Comparison of ENCODE assay signal across 12 cellular contexts in the genomic region with DNA sequence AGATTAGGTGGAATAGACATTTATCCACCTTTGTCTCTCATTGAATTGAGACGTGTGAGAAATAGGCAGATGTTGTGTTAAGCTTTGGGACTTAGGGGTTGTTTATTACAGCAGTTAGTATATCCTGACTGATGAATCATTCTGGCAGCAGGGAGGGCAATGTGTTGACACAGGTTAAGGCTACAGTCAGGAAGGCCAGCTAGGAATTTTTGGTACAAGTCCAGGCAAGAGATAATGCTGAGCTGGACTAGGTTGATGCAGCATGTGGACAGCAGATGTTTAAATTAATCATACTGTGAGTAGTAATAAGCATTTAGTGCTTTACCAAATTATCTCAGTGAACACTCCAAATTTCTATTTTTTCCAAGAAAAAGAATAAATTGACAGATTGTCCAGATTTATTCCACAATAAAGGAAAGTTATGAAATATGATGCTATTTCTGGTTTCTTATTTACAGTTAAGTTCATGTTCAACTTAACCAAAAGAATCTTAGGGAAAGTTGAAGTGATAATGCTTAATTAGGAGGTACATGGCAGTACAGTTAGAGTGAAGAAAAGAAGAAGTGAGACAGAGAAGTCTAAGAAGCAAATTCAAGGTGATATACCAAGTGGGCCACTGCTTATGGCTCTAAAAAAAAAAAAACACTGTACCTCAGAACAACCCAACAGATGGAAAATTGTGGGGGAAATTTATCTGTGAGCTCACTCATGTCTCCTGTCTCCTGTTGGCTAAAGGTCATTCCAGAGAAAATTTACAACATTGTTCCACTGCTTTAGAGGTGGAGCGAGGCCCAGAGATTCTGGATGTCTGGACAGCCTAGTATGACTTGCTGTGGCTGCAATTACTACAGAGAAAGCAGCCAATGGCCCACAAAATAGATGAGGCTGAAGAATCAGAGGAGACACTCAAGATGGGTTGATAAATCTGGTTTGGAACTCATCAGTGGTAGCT.
DNase-seq lines count a peak whose midpoint lies in the region; ATAC-seq and TF ChIP-seq lines count a peak whose summit lies in the region.
"Had no signal": no experiment of that assay in that cellular context is flagged by ENCODE, and none has a peak within 500 bp of the region (broad histone marks: within the 10 kb centered on the region; RNA-seq: fewer than 3 reads in every experiment).

No MANE protein-coding gene starts in this region.

- TF ChIP-seq CTCF in AG09319 (IDR thresholded peaks at IDR 0.05; ENCODE audit: low read depth, low read length), result no peak
- no peak for TF ChIP-seq CTCF in astrocyte of the spinal cord (IDR thresholded peaks at IDR 0.05; ENCODE audit: low read depth, low read length)
- TF ChIP-seq CTCF in esophagus squamous epithelium (IDR thresholded peaks at IDR 0.05), result peak in 1 of 6 experiments; percentile 2

- DNase-seq in AG09319 (ENCODE audit: extremely low read depth, low read depth), result peak; percentile 54
- DNase-seq in HS-5 (ENCODE audit: low read depth), result peak; percentile 96
- peak; percentile 72 for DNase-seq in astrocyte of the spinal cord (ENCODE audit: low read depth, low spot score)
- DNase-seq in iris pigment epithelial cell (ENCODE audit: low read depth), result peak; percentile 62
- no peak for DNase-seq in esophagus squamous epithelium (lab: John Stamatoyannopoulos, UW)
- no peak for DNase-seq in ACHN
- DNase-seq: activated CD4-positive, alpha-beta T cell treated with anti-CD3 and anti-CD28 coated beads, Interleukin-2, amount 10 ng/mL, durations not matched to agents 7 days and 5 days; glutamatergic neuron; NCI-H1092 treated with DMSO at 0.1 percent for 48 hours had no signal

- no peaks in the 10 kb centered on the region for H3K36me3 ChIP-seq in esophagus squamous epithelium
- H3K36me3 ChIP-seq: BLaER1 had no signal

- peaks cover 0 to 15% (median 7%) of the 10 kb centered on the region in 3 donors for H3K9me3 ChIP-seq in esophagus squamous epithelium

- no peak for TF ChIP-seq POLR2A in esophagus squamous epithelium (IDR thresholded peaks at IDR 0.05)

- H3K4me3 ChIP-seq in astrocyte of the spinal cord (ENCODE audit: low read depth, low read length), result no peak overlapping the region
- no peak overlapping the region for H3K4me3 ChIP-seq in esophagus squamous epithelium
- H3K4me3 ChIP-seq: BLaER1 had no signal

- WGBS in esophagus squamous epithelium, 2 donors, result 50 to 63% methylated on average over 2 of the region's 2 CpGs

- H3K27ac ChIP-seq in esophagus squamous epithelium, result peak overlapping the region in 1 of 4 donors; percentile 53
- H3K27ac ChIP-seq: BLaER1 had no signal

- intact Hi-C loops in esophagus squamous epithelium (cut with DNase I), result no loop called here

- H3K4me1 ChIP-seq in esophagus squamous epithelium, result peaks cover 4 to 26% (median 11%) of the 10 kb centered on the region in 3 donors
- H3K4me1 ChIP-seq: BLaER1 had no signal

- in situ Hi-C loops in astrocyte of the spinal cord (cut with HindIII; ENCODE audit: low sequenced_read_pairs), result no loop called here
- in situ Hi-C loops in ACHN (cut with HindIII; ENCODE audit: low pct_ligation_motif_present, low pct_unique_long_range_greater_than_20kb, low sequenced_read_pairs), result no loop called here

- ATAC-seq in GM19455 (IDR thresholded peaks at IDR 0.05; ENCODE audit: unreplicated experiment), result no peak
- ATAC-seq in GM18498 (IDR thresholded peaks at IDR 0.05; ENCODE audit: unreplicated experiment), result no peak

- no peaks in the 10 kb centered on the region for H3K27me3 ChIP-seq in esophagus squamous epithelium
- H3K27me3 ChIP-seq: BLaER1 had no signal

Comparison
In these comparisons a context has a peak if more than half of its experiments do, and no peak if none do; other contexts are left out.
1. DNase-seq: peak in AG09319 (single experiment), HS-5 (single experiment), astrocyte of the spinal cord (single experiment) and iris pigment epithelial cell (single experiment); none in esophagus squamous epithelium (single experiment) and ACHN (single experiment).